In the genomic region with DNA sequence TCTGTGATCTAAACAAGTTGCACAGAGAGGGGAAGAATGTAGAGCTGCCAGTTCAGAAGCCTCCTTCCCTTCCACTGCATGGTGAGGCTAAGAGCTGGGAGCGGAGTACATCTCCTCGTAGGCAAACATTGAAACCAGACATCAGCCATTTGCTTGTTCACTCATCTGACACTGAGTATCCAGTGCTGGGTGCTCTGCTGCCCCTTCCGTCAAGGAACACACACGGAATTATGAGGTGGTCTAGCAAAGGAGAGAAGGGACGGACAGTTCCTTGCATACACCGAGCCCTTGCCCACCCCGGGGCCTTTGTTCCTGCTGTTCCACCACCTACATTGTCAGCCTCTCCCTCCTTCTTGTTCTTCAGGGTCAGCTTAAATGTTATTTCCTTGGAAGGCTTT, we compare ENCODE assay signal across 28 cellular contexts. TPM values are rescaled to one million over a fixed set of nuclear protein-coding genes. Genes with fewer than 3 reads are reported as not detected.
DNase-seq lines count a peak whose midpoint lies in the region; ATAC-seq, FAIRE-seq and TF ChIP-seq lines count a peak whose summit lies in the region.
"Had no signal": no experiment of that assay in that cellular context is flagged by ENCODE, and none has a peak within 500 bp of the region (broad histone marks: within the 10 kb centered on the region; RNA-seq: fewer than 3 reads in every experiment).

No MANE protein-coding gene starts in this region.

- no peaks in the 10 kb centered on the region for H3K36me3 ChIP-seq in HepG2 (replicated peaks in 1 of 2; ENCODE audit: control insufficient read depth in 1 of 2, insufficient read depth in 2 of 2, low read length in 2 of 2)
- no peaks in the 10 kb centered on the region for H3K36me3 ChIP-seq in right lobe of liver
- no peaks in the 10 kb centered on the region for H3K36me3 ChIP-seq in esophagus squamous epithelium
- no peaks in the 10 kb centered on the region for H3K36me3 ChIP-seq in rectal smooth muscle tissue (ENCODE audit: control insufficient read depth, insufficient read depth, low read length)
- H3K36me3 ChIP-seq in aorta (ENCODE audit: control insufficient read depth in 1 of 2, insufficient read depth in 2 of 2, low read length in 1 of 2): no peaks in the 10 kb centered on the region
- no peaks in the 10 kb centered on the region for H3K36me3 ChIP-seq in thyroid gland
- H3K36me3 ChIP-seq: neutrophil, Peyer's patch had no signal

- WGBS in HepG2 (ENCODE audit: low lambda C conversion rate): 57% methylated on average over 7 of the region's 7 CpGs
- WGBS in right lobe of liver (ENCODE audit: insufficient coverage, low coverage, low lambda C conversion rate, missing lambda C conversion rate): 85% methylated on average over 4 of the region's 7 CpGs
- WGBS in esophagus squamous epithelium, 2 donors: 91 to 93% methylated on average over 7 of the region's 7 CpGs
- 45 to 51% methylated on average over 7 of the region's 7 CpGs for WGBS in aorta, 2 donors
- WGBS in thyroid gland, 2 donors: 89 to 91% methylated on average over 7 of the region's 7 CpGs

- H3K9me3 ChIP-seq in HepG2 (ENCODE audit: low read length): no peaks in the 10 kb centered on the region
- H3K9me3 ChIP-seq in right lobe of liver: no peaks in the 10 kb centered on the region
- H3K9me3 ChIP-seq in esophagus squamous epithelium: no peaks in the 10 kb centered on the region
- H3K9me3 ChIP-seq in aorta (ENCODE audit: control insufficient read depth, low read length): no peaks in the 10 kb centered on the region
- H3K9me3 ChIP-seq in thyroid gland: no peaks in the 10 kb centered on the region
- H3K9me3 ChIP-seq: neutrophil, Peyer's patch, psoas muscle had no signal

- in situ Hi-C loops in HepG2 (cut with HindIII; ENCODE audit: extremely low pct_ligation_motif_present, low pct_unique_long_range_greater_than_20kb): loop anchor here (5.0 to 10.0 kb wide), 2 partner anchors 44 to 687 kb away; a partner anchor contains a TSS

- H3K4me3 ChIP-seq in HepG2 (replicated peaks in 1 of 3; ENCODE audit: insufficient read depth in 1 of 3, low read depth in 2 of 3, low read length in 3 of 3) (no peak overlapping the region), right lobe of liver (no peak overlapping the region), esophagus squamous epithelium (no peak overlapping the region), rectal smooth muscle tissue (ENCODE audit: low read length) (no peak overlapping the region), aorta (ENCODE audit: low read length in 2 of 2) (no peak overlapping the region), thyroid gland (replicated peaks in 1 of 3) (no peak overlapping the region)
- H3K4me3 ChIP-seq: Peyer's patch, psoas muscle, skin epidermis had no signal

- H2AFZ ChIP-seq in HepG2 (ENCODE audit: low read length): no peak overlapping the region

- H3K27ac ChIP-seq in HepG2 (ENCODE audit: extremely low read length, insufficient read depth, low read length): no peak overlapping the region
- H3K27ac ChIP-seq in right lobe of liver: no peak overlapping the region
- peak overlapping the region; percentile 29 to 97 (median 84) for H3K27ac ChIP-seq in esophagus squamous epithelium
- H3K27ac ChIP-seq in rectal smooth muscle tissue (ENCODE audit: low read depth, low read length): peak overlapping the region; percentile 51
- H3K27ac ChIP-seq in aorta (ENCODE audit: low read depth in 1 of 2, low read length in 2 of 2): peak overlapping the region; percentile 47 to 100
- no peak overlapping the region for H3K27ac ChIP-seq in thyroid gland
- H3K27ac ChIP-seq: foreskin keratinocyte, neutrophil had no signal

- TF ChIP-seq EP300 in HepG2 (IDR thresholded peaks at IDR 0.05; ENCODE audit: low read depth in 2 of 2, low read length in 2 of 2) (no peak), HepG2 (CRISPR knock-in tag; IDR thresholded peaks at IDR 0.05; ENCODE audit: borderline replicate concordance) (no peak)

- TF ChIP-seq CTCF in HepG2 (CRISPR knock-in tag; IDR thresholded peaks at IDR 0.05) (no peak), right lobe of liver (IDR thresholded peaks at IDR 0.05) (no peak), esophagus squamous epithelium (IDR thresholded peaks at IDR 0.05) (no peak), thyroid gland (IDR thresholded peaks at IDR 0.05) (no peak)

- no peak for FAIRE-seq in HepG2 (lab: Jason Lieb, UNC)
- FAIRE-seq: HTR-8/SVneo had no signal

- ATAC-seq in HepG2: peak; percentile 53
- no peak for ATAC-seq in right lobe of liver
- ATAC-seq in aorta (ENCODE audit: low FRiP score): no peak
- ATAC-seq in sciatic nerve: no peak
- ATAC-seq: esophagus mucosa; foreskin keratinocyte; psoas muscle; stimulated activated naive B cell treated with anti-CD40 and anti-IgM and Interleukin-4, amounts not matched to agents 10 μg/mL and 1 μg/mL and 100 μg/mL, for 72 hours had no signal

- POLR2A ChIA-PET in HepG2 (lab: Yijun Ruan, JAX): interaction anchor here (0.6 kb wide), 1 partner anchor 45 kb away, joined by 4 read pairs; no protein-coding TSS in a partner anchor

- no peaks in the 10 kb centered on the region for H3K79me2 ChIP-seq in HepG2 (ENCODE audit: insufficient read depth, low read length)

- H3K4me2 ChIP-seq in HepG2 (ENCODE audit: low read depth, low read length): peak overlapping the region; percentile 19

- no TSS peak for BruUV-seq in HepG2 (replicated peaks; lab: Mats Ljungman, UMichigan)

- H3K27me3 ChIP-seq in HepG2 (ENCODE audit: control insufficient read depth in 1 of 2, insufficient read depth in 2 of 2, low read length in 2 of 2) (no peaks in the 10 kb centered on the region), right lobe of liver (no peaks in the 10 kb centered on the region), esophagus squamous epithelium (no peaks in the 10 kb centered on the region), rectal smooth muscle tissue (ENCODE audit: control insufficient read depth, insufficient read depth, low read length) (no peaks in the 10 kb centered on the region), aorta (ENCODE audit: control insufficient read depth in 1 of 2, insufficient read depth in 2 of 2, low read length in 1 of 2) (no peaks in the 10 kb centered on the region), thyroid gland (no peaks in the 10 kb centered on the region)
- H3K27me3 ChIP-seq: foreskin keratinocyte, Peyer's patch had no signal

- TF ChIP-seq POLR2A in HepG2 (IDR thresholded peaks at IDR 0.05; ENCODE audit: insufficient read depth in 1 of 2, low read depth in 2 of 2, low read length in 2 of 2): no peak
- no peak for TF ChIP-seq POLR2A in right lobe of liver (IDR thresholded peaks at IDR 0.05)
- no peak for TF ChIP-seq POLR2A in esophagus squamous epithelium (IDR thresholded peaks at IDR 0.05)
- no peak for TF ChIP-seq POLR2A in thyroid gland (IDR thresholded peaks at IDR 0.05)

- CTCF ChIA-PET in HepG2 (lab: Yijun Ruan, JAX; ENCODE audit: low intra/inter-chr PET ratio, low total read pairs): no interaction called here

- H3K4me1 ChIP-seq in HepG2 (ENCODE audit: insufficient read depth, low read length) (peaks cover 53% of the 10 kb centered on the region), right lobe of liver (peaks cover 0 to 4% (median 0%) of the 10 kb centered on the region in 4 donors), esophagus squamous epithelium (peaks cover 7 to 75% (median 57%) of the 10 kb centered on the region in 3 donors), rectal smooth muscle tissue (ENCODE audit: control insufficient read depth, insufficient read depth, low read length) (peaks cover 15% of the 10 kb centered on the region), aorta (ENCODE audit: control insufficient read depth in 1 of 2, insufficient read depth in 2 of 2, low read length in 2 of 2) (peaks cover 5 to 9% of the 10 kb centered on the region in 2 donors), thyroid gland (peaks cover 0 to 21% of the 10 kb centered on the region in 2 donors)

- DNase-seq in HepG2 (ENCODE audit: low spot score) (no peak), right lobe of liver (no peak), esophagus squamous epithelium (lab: John Stamatoyannopoulos, UW) (no peak), aorta (no peak), thyroid gland (no peak), sciatic nerve (ENCODE audit: low spot score) (no peak), NAMALWA (ENCODE audit: low spot score) (no peak)
- DNase-seq: ACHN; activated CD4-positive, alpha-beta T cell treated with anti-CD3 and anti-CD28 coated beads, Interleukin-2, amount 50 U/mL, for 48 hours; activated CD4-positive, CD25-positive, alpha-beta regulatory T cell treated with anti-CD3 and anti-CD28 coated beads, Interleukin-2, amount 50 U/mL, for 72 hours; activated gamma-delta T cell treated with Interleukin-2 at 50 U/mL for 16 hours; activated naive CD8-positive, alpha-beta T cell treated with anti-CD3 and anti-CD28 coated beads, Interleukin-2, amount 10 ng/mL, durations not matched to agents 7 days and 5 days; activated T-cell treated with anti-CD3 and anti-CD28 coated beads, Interleukin-2, amount 50 U/mL, for 48 hours; CD4-positive, alpha-beta memory T cell; foreskin keratinocyte; left cardiac atrium; NCI-H1436 treated with DMSO at 0.1 percent for 48 hours; NCI-H2081 treated with DMSO at 0.1 percent for 48 hours; NCI-H748 treated with DMSO at 0.1 percent for 48 hours; Peyer's patch; psoas muscle; SIG-M5; stimulated activated naive B cell treated with anti-CD40 and anti-IgM and Interleukin-4, amounts not matched to agents 10 μg/mL and 1 μg/mL and 100 μg/mL, for 72 hours had no signal

- H4K20me1 ChIP-seq in HepG2 (ENCODE audit: insufficient read depth, low read length): no peaks in the 10 kb centered on the region

- H3K9ac ChIP-seq in HepG2 (ENCODE audit: insufficient read depth, low read depth, low read length): no peak overlapping the region
- no peak overlapping the region for H3K9ac ChIP-seq in rectal smooth muscle tissue (ENCODE audit: low read length)

- no peak for TF ChIP-seq RAD21 in HepG2 (CRISPR knock-in tag; IDR thresholded peaks at IDR 0.05)

- intact Hi-C loops in HepG2 (cut with micrococcal nuclease; ENCODE audit: unreplicated experiment) (loop anchor here (10.0 kb wide), 1 partner anchor 857 kb away; no protein-coding TSS in a partner anchor), right lobe of liver (cut with DNase I) (no loop called here), esophagus squamous epithelium (cut with DNase I) (no loop called here), aorta (cut with DNase I) (loop anchor here (5.0 to 10.0 kb wide), 4 partner anchors 247 to 684 kb away; a partner anchor contains a TSS), thyroid gland (cut with DNase I) (loop anchor here (5.0 kb wide), 1 partner anchor 699 kb away; no protein-coding TSS in a partner anchor), sciatic nerve (cut with DNase I) (loop anchor here (10.0 kb wide), 1 partner anchor 687 kb away; a partner anchor contains a TSS)

RNA-seq across cellular contexts. Expression of a gene that starts 44.6 kb away (rescaled TPM):
- total RNA-seq in HepG2 (2016; rRNA removed; fragmentation: Illumina TruSeq; extraction: Trizol): 44.6 and 59.0 TPM in 2 replicates
- 4.9 and 6.1 TPM in 2 replicates for total RNA-seq in HepG2 (2016; cell fraction: cytosol; rRNA removed; fragmentation: Illumina TruSeq; extraction: Trizol; ENCODE audit: low read depth)
- 44.0 and 52.8 TPM in 2 replicates for total RNA-seq in HepG2 (2016; cell fraction: insoluble cytoplasmic fraction; rRNA removed; fragmentation: Illumina TruSeq; extraction: Trizol)
- 8.2 and 10.0 TPM in 2 replicates for total RNA-seq in HepG2 (2016; cell fraction: membrane; rRNA removed; fragmentation: Illumina TruSeq; extraction: Trizol)
- total RNA-seq in HepG2 (2016; cell fraction: nucleus; rRNA removed; fragmentation: Illumina TruSeq; extraction: Trizol): 31.4 and 34.3 TPM in 2 replicates
- polyA plus RNA-seq in HepG2 (2011; rRNA removed): 13.4 and 15.3 TPM in 2 replicates
- 9.4 and 10.5 TPM in 2 replicates for polyA plus RNA-seq in HepG2 (2011; cell fraction: cytosol; rRNA removed)
- polyA plus RNA-seq in HepG2 (2011; cell fraction: nucleus; rRNA removed): 18.1 and 21.0 TPM in 2 replicates
- 21.9 and 28.3 TPM in 2 replicates for polyA plus RNA-seq in HepG2 (2012)
- 1.9 and 2.3 TPM in 2 replicates for polyA plus RNA-seq in HepG2 (2016; cell fraction: cytosol; fragmentation: Illumina TruSeq; extraction: Trizol; ENCODE audit: low read depth)
- polyA plus RNA-seq in HepG2 (2016; cell fraction: insoluble cytoplasmic fraction; fragmentation: Illumina TruSeq; extraction: Trizol; ENCODE audit: low read depth): 49.7 and 51.9 TPM in 2 replicates
- 3.4 and 4.5 TPM in 2 replicates for polyA plus RNA-seq in HepG2 (2016; cell fraction: membrane; fragmentation: Illumina TruSeq; extraction: Trizol; ENCODE audit: low read depth)
- polyA plus RNA-seq in HepG2 (2016; cell fraction: nucleus; fragmentation: Illumina TruSeq; extraction: Trizol; ENCODE audit: insufficient read depth, low read depth): 42.8 and 45.5 TPM in 2 replicates
- 11.2 and 15.3 TPM in 2 replicates for polyA minus RNA-seq in HepG2 (2011; rRNA and poly(A)+ RNA removed; ENCODE audit: low replicate concordance)
- 13.8 and 14.9 TPM in 2 replicates for polyA minus RNA-seq in HepG2 (2011; cell fraction: cytosol; rRNA and poly(A)+ RNA removed)
- 18.9 and 22.8 TPM in 2 replicates for polyA minus RNA-seq in HepG2 (2011; cell fraction: nucleus; rRNA and poly(A)+ RNA removed)
- total RNA-seq in right lobe of liver: 10 to 100 TPM in 2 of 6 experiments, 1 to 10 TPM in 4; 6.5 to 12.7 (median 8.5) TPM
- total RNA-seq in esophagus squamous epithelium: 10 to 100 TPM; 15.4 to 27.0 (median 24.1) TPM
- 10 to 100 TPM; 17.8 to 19.7 TPM for total RNA-seq in aorta
- polyA plus RNA-seq in aorta: 10 to 100 TPM; 10.3 to 16.1 TPM
- total RNA-seq in thyroid gland: 10 to 100 TPM; 16.5 to 26.6 (median 23.4) TPM
- 20.7 TPM for total RNA-seq in sciatic nerve

RNA-seq across cellular contexts. Expression of a gene that starts 44.8 kb away (rescaled TPM):
- 28.7 and 32.9 TPM in 2 replicates for total RNA-seq in HepG2 (2016; rRNA removed; fragmentation: Illumina TruSeq; extraction: Trizol)
- total RNA-seq in HepG2 (2016; cell fraction: cytosol; rRNA removed; fragmentation: Illumina TruSeq; extraction: Trizol; ENCODE audit: low read depth): 4.8 and 5.8 TPM in 2 replicates
- total RNA-seq in HepG2 (2016; cell fraction: insoluble cytoplasmic fraction; rRNA removed; fragmentation: Illumina TruSeq; extraction: Trizol): 27.3 and 33.0 TPM in 2 replicates
- total RNA-seq in HepG2 (2016; cell fraction: membrane; rRNA removed; fragmentation: Illumina TruSeq; extraction: Trizol): 11.7 TPM in 2 replicates
- 46.3 and 47.7 TPM in 2 replicates for total RNA-seq in HepG2 (2016; cell fraction: nucleus; rRNA removed; fragmentation: Illumina TruSeq; extraction: Trizol)
- polyA plus RNA-seq in HepG2 (2011; rRNA removed): 77.5 and 78.0 TPM in 2 replicates
- 42.9 and 43.8 TPM in 2 replicates for polyA plus RNA-seq in HepG2 (2011; cell fraction: cytosol; rRNA removed)
- 131 and 148 TPM in 2 replicates for polyA plus RNA-seq in HepG2 (2011; cell fraction: nucleus; rRNA removed)
- 36.6 and 37.0 TPM in 2 replicates for polyA plus RNA-seq in HepG2 (2012)
- polyA plus RNA-seq in HepG2 (2016; cell fraction: cytosol; fragmentation: Illumina TruSeq; extraction: Trizol; ENCODE audit: low read depth): 2.7 and 2.9 TPM in 2 replicates
- polyA plus RNA-seq in HepG2 (2016; cell fraction: insoluble cytoplasmic fraction; fragmentation: Illumina TruSeq; extraction: Trizol; ENCODE audit: low read depth): 35.5 and 40.9 TPM in 2 replicates
- 7.6 and 8.4 TPM in 2 replicates for polyA plus RNA-seq in HepG2 (2016; cell fraction: membrane; fragmentation: Illumina TruSeq; extraction: Trizol; ENCODE audit: low read depth)
- polyA plus RNA-seq in HepG2 (2016; cell fraction: nucleus; fragmentation: Illumina TruSeq; extraction: Trizol; ENCODE audit: insufficient read depth, low read depth): 97.5 and 99.5 TPM in 2 replicates
- 56.7 and 59.6 TPM in 2 replicates for polyA minus RNA-seq in HepG2 (2011; rRNA and poly(A)+ RNA removed; ENCODE audit: low replicate concordance)
- polyA minus RNA-seq in HepG2 (2011; cell fraction: cytosol; rRNA and poly(A)+ RNA removed): 26.8 and 31.8 TPM in 2 replicates
- 76.9 and 100 TPM in 2 replicates for polyA minus RNA-seq in HepG2 (2011; cell fraction: nucleus; rRNA and poly(A)+ RNA removed)
- 10 to 100 TPM; 11.4 to 15.3 (median 13.9) TPM for total RNA-seq in right lobe of liver
- 10 to 100 TPM; 10.5 to 25.4 (median 14.2) TPM for total RNA-seq in esophagus squamous epithelium
- 10 to 100 TPM; 25.2 to 32.1 TPM for total RNA-seq in aorta
- 10 to 100 TPM in 1 of 2 donors, 1 to 10 TPM in 1; 9.4 to 45.5 TPM for polyA plus RNA-seq in aorta
- 10 to 100 TPM; 24.9 to 38.1 (median 29.6) TPM for total RNA-seq in thyroid gland
- 30.8 TPM for total RNA-seq in sciatic nerve

Comparison
In these comparisons a context has a peak if more than half of its experiments do, and no peak if none do; other contexts are left out.
1. intact Hi-C loops: an anchor here in HepG2 (10.0 kb wide), aorta (5.0 to 10.0 kb wide), thyroid gland (5.0 kb wide) and sciatic nerve (10.0 kb wide); none called in right lobe of liver and esophagus squamous epithelium.
2. H3K27ac ChIP-seq: peak in esophagus squamous epithelium (4 of 4), rectal smooth muscle tissue (single experiment) and aorta (2 of 2); none in HepG2 (single experiment), right lobe of liver (0 of 3) and thyroid gland (0 of 3).